ENCODE assay signal across 8 cellular contexts in genomic region chr14:69715725-69716482, GRCh38. TPM values are rescaled to one million over a fixed set of nuclear protein-coding genes. Genes with fewer than 3 reads are reported as not detected.
A peak's percentile ranks its signal among the peaks of the same experiment; 100 is the strongest.
DNase-seq lines count a peak whose midpoint lies in the region; ATAC-seq, FAIRE-seq and TF ChIP-seq lines count a peak whose summit lies in the region.

No MANE protein-coding gene starts in this region.

- intact Hi-C loops in naive thymus-derived CD4-positive, alpha-beta T cell (cut with micrococcal nuclease), result loop anchor here in 1 of 2 donors (1.0 to 2.0 kb wide), 4 partner anchors 11 to 51 kb away; partner anchors contain the start of gene SRSF5

- no peak overlapping the region for H3K27ac ChIP-seq in naive thymus-derived CD4-positive, alpha-beta T cell (ENCODE audit: low read depth, low read length)

- no peaks in the 10 kb centered on the region for H3K9me3 Mint-ChIP-seq in activated T-cell treated with anti-CD3 and anti-CD28 coated beads, Interleukin-2, amount 50 U/mL, for 72 hours
- H3K9me3 Mint-ChIP-seq in naive thymus-derived CD4-positive, alpha-beta T cell, result no peaks in the 10 kb centered on the region

- no peaks in the 10 kb centered on the region for H3K27me3 ChIP-seq in naive thymus-derived CD4-positive, alpha-beta T cell (ENCODE audit: control insufficient read depth in 2 of 2, insufficient read depth in 2 of 2, low read length in 2 of 2)

- H3K27ac Mint-ChIP-seq in activated T-cell treated with anti-CD3 and anti-CD28 coated beads, Interleukin-2, amount 50 U/mL, for 72 hours, result peak overlapping the region; percentile 81
- peak overlapping the region in 8 of 9 donors; percentile 9 to 88 (median 50) for H3K27ac Mint-ChIP-seq in naive thymus-derived CD4-positive, alpha-beta T cell

- H3K4me1 Mint-ChIP-seq in activated T-cell treated with anti-CD3 and anti-CD28 coated beads, Interleukin-2, amount 50 U/mL, for 72 hours (ENCODE audit: low read depth), result peaks cover 50% of the 10 kb centered on the region
- peaks cover 27 to 80% (median 37%) of the 10 kb centered on the region in 7 donors for H3K4me1 Mint-ChIP-seq in naive thymus-derived CD4-positive, alpha-beta T cell

- H3K27me3 Mint-ChIP-seq in activated T-cell treated with anti-CD3 and anti-CD28 coated beads, Interleukin-2, amount 50 U/mL, for 72 hours (ENCODE audit: low read depth), result no peaks in the 10 kb centered on the region
- no peaks in the 10 kb centered on the region for H3K27me3 Mint-ChIP-seq in naive thymus-derived CD4-positive, alpha-beta T cell

- TF ChIP-seq CTCF in epithelial cell of esophagus (IDR thresholded peaks at IDR 0.05; ENCODE audit: insufficient read depth, low read depth, low read length, missing control alignments), result no peak

- no peak overlapping the region for H3K4me3 ChIP-seq in epithelial cell of esophagus (ENCODE audit: low read length)
- no peak overlapping the region for H3K4me3 ChIP-seq in naive thymus-derived CD4-positive, alpha-beta T cell (ENCODE audit: low read length)

- CTCF ChIA-PET in naive thymus-derived CD4-positive, alpha-beta T cell (lab: Charles Lee), result no interaction called here

- peaks cover 4 to 14% (median 7%) of the 10 kb centered on the region in 3 experiments for H3K36me3 ChIP-seq in naive thymus-derived CD4-positive, alpha-beta T cell (ENCODE audit: control insufficient read depth in 2 of 3, insufficient read depth in 3 of 3, low read length in 3 of 3)

- ATAC-seq in activated T-cell treated with anti-CD3 and anti-CD28 coated beads, Interleukin-2, amount 50 U/mL, for 72 hours (replicated peaks in 1 of 2), result peak; percentile 33 to 38
- peak; percentile 29 for ATAC-seq in naive thymus-derived CD4-positive, alpha-beta T cell
- ATAC-seq in HG03354 (IDR thresholded peaks at IDR 0.05; ENCODE audit: poor library complexity, severe bottlenecking, unreplicated experiment), result no peak

- peaks cover 12 to 14% of the 10 kb centered on the region in 2 donors for H3K4me1 ChIP-seq in naive thymus-derived CD4-positive, alpha-beta T cell (ENCODE audit: control insufficient read depth in 2 of 2, insufficient read depth in 2 of 2, low read length in 2 of 2)

- no peaks in the 10 kb centered on the region for H3K9me3 ChIP-seq in naive thymus-derived CD4-positive, alpha-beta T cell (ENCODE audit: control insufficient read depth in 2 of 3, low read length in 3 of 3)

- H3K36me3 Mint-ChIP-seq in activated T-cell treated with anti-CD3 and anti-CD28 coated beads, Interleukin-2, amount 50 U/mL, for 72 hours (ENCODE audit: insufficient read depth in 2 of 2), result peaks cover 0 to 7% of the 10 kb centered on the region in 2 donors
- H3K36me3 Mint-ChIP-seq in naive thymus-derived CD4-positive, alpha-beta T cell, result peaks cover 4 to 39% (median 19%) of the 10 kb centered on the region in 5 donors

- DNase-seq in activated T-cell treated with anti-CD3 and anti-CD28 coated beads, Interleukin-2, amount 50 U/mL, for 72 hours, result no peak
- DNase-seq in activated T-cell treated with anti-CD3 and anti-CD28 coated beads for 4 hours (no peak), SHP77 treated with DMSO at 0.1 percent for 48 hours (lab: John Stamatoyannopoulos, UW) (peak; percentile 79), epithelial cell of esophagus (ENCODE audit: low read depth) (peak; percentile 95), HuH-7.5 (ENCODE audit: low spot score) (no peak), GM19239 (ENCODE audit: insufficient read length, low spot score) (no peak)
- DNase-seq in naive thymus-derived CD4-positive, alpha-beta T cell, result no peak

- H3K4me3 Mint-ChIP-seq in activated T-cell treated with anti-CD3 and anti-CD28 coated beads, Interleukin-2, amount 50 U/mL, for 72 hours, result peak overlapping the region; percentile 63 to 67
- H3K4me3 Mint-ChIP-seq in naive thymus-derived CD4-positive, alpha-beta T cell, result peak overlapping the region in 2 of 10 donors; percentile 18 to 72

- POLR2A ChIA-PET in naive thymus-derived CD4-positive, alpha-beta T cell (lab: Charles Lee), result interaction anchor here (0.6 kb wide), 1 partner anchor 111 kb away, joined by 3 read pairs; no protein-coding TSS in a partner anchor

- FAIRE-seq in GM19239 (lab: Jason Lieb, UNC), result no peak

RNA-seq across cellular contexts. Expression of gene SRSF5, which starts 51.0 kb away (rescaled TPM):
- 100 to 1,000 TPM; 417 to 428 TPM for total RNA-seq in activated T-cell treated with anti-CD3 and anti-CD28 coated beads, Interleukin-2, amount 50 U/mL, for 72 hours
- 1,000 to 10,000 TPM in 4 of 5 experiments, 100 to 1,000 TPM in 1; 355 to 1,361 (median 1,191) TPM for total RNA-seq in naive thymus-derived CD4-positive, alpha-beta T cell
- polyA plus RNA-seq in naive thymus-derived CD4-positive, alpha-beta T cell, result 1,000 to 10,000 TPM; 1,397 to 1,617 TPM

Comparison
In these comparisons a context has a peak if more than half of its experiments do, and no peak if none do; other contexts are left out.
1. DNase-seq: peak in SHP77 treated with DMSO at 0.1 percent for 48 hours (single experiment) and epithelial cell of esophagus (single experiment); none in activated T-cell treated with anti-CD3 and anti-CD28 coated beads, Interleukin-2, amount 50 U/mL, for 72 hours (0 of 2), activated T-cell treated with anti-CD3 and anti-CD28 coated beads for 4 hours (single experiment), naive thymus-derived CD4-positive, alpha-beta T cell (0 of 9), HuH-7.5 (single experiment) and GM19239 (single experiment).